In the genomic region with DNA sequence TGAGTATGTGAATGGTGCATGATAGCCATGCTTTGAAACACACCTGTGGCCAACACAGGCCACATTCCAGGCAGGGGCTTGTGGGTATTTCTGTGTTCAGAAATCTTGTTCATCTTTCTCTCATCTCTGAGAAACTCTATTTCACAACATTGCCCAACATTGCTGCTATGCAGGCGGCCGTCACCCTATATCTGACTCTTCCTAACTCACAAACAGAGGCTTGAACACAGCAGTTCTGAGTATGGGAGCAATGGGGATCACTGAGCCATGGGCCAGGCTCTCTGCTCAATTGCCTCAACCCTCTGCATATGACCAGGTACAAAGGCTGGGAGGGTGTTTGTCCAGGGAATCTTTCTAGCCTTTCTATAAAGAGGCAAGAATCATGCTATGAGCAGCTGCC, we compare ENCODE assay signal across 24 cellular contexts.
"Had no signal": no experiment of that assay in that cellular context is flagged by ENCODE, and none has a peak within 500 bp of the region (broad histone marks: within the 10 kb centered on the region; RNA-seq: fewer than 3 reads in every experiment).

No MANE protein-coding gene starts in this region.

- H3K9me3 Mint-ChIP-seq: activated CD8-positive, alpha-beta T cell treated with anti-CD3 and anti-CD28 coated beads for 36 hours; activated T-cell treated with anti-CD3 and anti-CD28 coated beads, Interleukin-2, amount 50 U/mL, for 4 hours; activated T-helper 17 cell treated with anti-CD3 and anti-CD28 coated beads, Interleukin-2, amount 50 U/mL, for 72 hours; central memory CD8-positive, alpha-beta T cell had no signal

- H3K4me1 Mint-ChIP-seq: activated CD4-positive, alpha-beta T cell treated with anti-CD3 and anti-CD28 coated beads for 36 hours; activated T-helper 17 cell treated with anti-CD3 and anti-CD28 coated beads, Interleukin-2, amount 50 U/mL, for 72 hours; central memory CD8-positive, alpha-beta T cell had no signal

- H3K36me3 Mint-ChIP-seq: activated naive CD8-positive, alpha-beta T cell had no signal

- H3K27me3 ChIP-seq: brain microvascular endothelial cell had no signal

- H3K4me1 ChIP-seq: heart left ventricle had no signal

- H3K27ac ChIP-seq: brain microvascular endothelial cell, heart left ventricle had no signal

- H3K4me3 ChIP-seq: heart left ventricle had no signal

- H3K36me3 ChIP-seq: brain microvascular endothelial cell, heart left ventricle had no signal

- H3K4me3 Mint-ChIP-seq: activated CD4-positive, alpha-beta T cell treated with anti-CD3 and anti-CD28 coated beads for 36 hours; activated CD8-positive, alpha-beta T cell treated with anti-CD3 and anti-CD28 coated beads for 36 hours; activated naive CD8-positive, alpha-beta T cell; activated T-cell treated with anti-CD3 and anti-CD28 coated beads, Interleukin-2, amount 50 U/mL, for 4 hours; activated T-helper 17 cell treated with anti-CD3 and anti-CD28 coated beads, Interleukin-2, amount 50 U/mL, for 72 hours; central memory CD8-positive, alpha-beta T cell had no signal

- H3K27ac Mint-ChIP-seq: activated CD4-positive, alpha-beta T cell treated with anti-CD3 and anti-CD28 coated beads for 36 hours; activated CD8-positive, alpha-beta T cell treated with anti-CD3 and anti-CD28 coated beads for 36 hours; activated naive CD8-positive, alpha-beta T cell; activated T-helper 17 cell treated with anti-CD3 and anti-CD28 coated beads, Interleukin-2, amount 50 U/mL, for 72 hours had no signal

- H3K9me3 ChIP-seq: heart left ventricle had no signal

- DNase-seq: activated CD4-positive, alpha-beta T cell treated with anti-CD3 and anti-CD28 coated beads for 36 hours; activated CD4-positive, alpha-beta T cell treated with anti-CD3 and anti-CD28 coated beads, Interleukin-2, amount 50 U/mL, for 1 hour; activated CD4-positive, alpha-beta T cell treated with anti-CD3 and anti-CD28 coated beads, Interleukin-2, amount 50 U/mL, for 48 hours; activated CD4-positive, CD25-positive, alpha-beta regulatory T cell; activated CD4-positive, CD25-positive, alpha-beta regulatory T cell treated with anti-CD3 and anti-CD28 coated beads, Interleukin-2, amount 50 U/mL, for 72 hours; activated CD8-positive, alpha-beta T cell treated with anti-CD3 and anti-CD28 coated beads for 36 hours; activated effector memory CD4-positive, alpha-beta T cell treated with Interleukin-2 at 50 U/mL for 16 hours; activated gamma-delta T cell treated with Interleukin-2 at 50 U/mL for 16 hours; activated naive CD4-positive, alpha-beta T cell treated with anti-CD3 and anti-CD28 coated beads, Interleukin-2, amount 50 U/mL, for 16 hours; activated naive CD4-positive, alpha-beta T cell treated with Interleukin-2 at 50 U/mL for 16 hours; activated T-cell treated with anti-CD3 and anti-CD28 coated beads, Interleukin-2, amount 50 U/mL, for 4 hours; amniotic stem cell; anterior cingulate cortex; brain microvascular endothelial cell; cortex of kidney; dermis blood vessel endothelial cell; effector CD8-positive, alpha-beta T cell; foreskin fibroblast; glutamatergic neuron; heart left ventricle; T-helper 2 cell had no signal
